Comparison of ENCODE assay signal across 18 cellular contexts in the genomic region with DNA sequence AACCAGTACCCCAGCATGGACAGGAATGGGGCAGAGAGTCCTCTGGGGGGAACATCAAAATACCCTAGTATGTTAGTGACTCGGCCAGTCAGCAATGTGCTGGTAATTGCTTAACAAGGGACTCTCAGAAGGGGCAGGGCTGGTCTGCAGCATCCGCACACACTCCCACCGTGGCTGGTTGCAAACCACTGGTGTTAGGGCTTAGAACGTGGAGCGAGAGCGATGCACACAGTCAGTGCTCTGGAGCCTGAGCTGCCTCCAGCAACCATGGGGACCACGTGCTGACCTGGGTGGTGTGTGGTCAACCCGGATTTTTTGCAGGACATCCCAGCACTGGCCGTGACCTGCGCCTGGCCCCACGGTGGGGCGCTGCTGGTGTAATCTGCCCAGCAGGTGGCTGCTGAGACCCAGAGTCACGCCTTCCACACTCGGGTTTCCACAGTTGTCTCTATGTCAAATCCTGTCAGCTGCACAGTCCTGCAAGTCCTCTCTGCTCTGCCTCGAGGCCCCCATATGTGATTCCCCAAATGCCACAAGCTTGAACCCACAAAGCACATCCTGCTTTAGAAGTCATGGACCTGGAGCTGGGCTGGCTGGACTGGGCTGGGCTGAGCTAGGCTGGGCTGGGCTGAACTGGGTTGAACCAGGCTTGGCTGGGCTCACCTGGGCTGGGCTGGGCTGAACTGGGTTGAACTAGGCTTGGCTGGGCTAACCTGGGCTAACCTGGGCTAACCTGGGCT. TPM values are rescaled to one million over a fixed set of nuclear protein-coding genes. Genes with fewer than 3 reads are reported as not detected.
DNase-seq lines count a peak whose midpoint lies in the region; ATAC-seq and TF ChIP-seq lines count a peak whose summit lies in the region.
"Had no signal": no experiment of that assay in that cellular context is flagged by ENCODE, and none has a peak within 500 bp of the region (broad histone marks: within the 10 kb centered on the region; RNA-seq: fewer than 3 reads in every experiment).

No MANE protein-coding gene starts in this region.

- intact Hi-C loops in left cardiac atrium (cut with DNase I) (loop anchor here in 1 of 2 donors (10.0 kb wide), 1 partner anchor 50 kb away; the partner anchor contains the start of gene GPC1), heart right ventricle (cut with DNase I) (no loop called here), upper lobe of right lung (cut with DNase I) (no loop called here)

- H3K27me3 ChIP-seq in heart right ventricle: no peaks in the 10 kb centered on the region
- no peaks in the 10 kb centered on the region for H3K27me3 ChIP-seq in SJCRH30
- H3K27me3 ChIP-seq in upper lobe of right lung: no peaks in the 10 kb centered on the region
- H3K27me3 ChIP-seq: BLaER1 had no signal

- H3K9me3 ChIP-seq in heart right ventricle (peaks cover 0 to 10% (median 0%) of the 10 kb centered on the region in 11 donors), SJCRH30 (replicated peaks) (peaks cover 6% of the 10 kb centered on the region), upper lobe of right lung (no peaks in the 10 kb centered on the region)
- H3K9me3 ChIP-seq: BLaER1 had no signal

- peaks cover 4% of the 10 kb centered on the region for H3K9me3 Mint-ChIP-seq in nephron progenitor cell

- peaks cover 10% of the 10 kb centered on the region for H3K4me1 Mint-ChIP-seq in nephron progenitor cell

- H3K4me3 Mint-ChIP-seq in nephron progenitor cell: no peak overlapping the region
- H3K4me3 Mint-ChIP-seq: brain had no signal

- TF ChIP-seq CTCF in heart right ventricle (IDR thresholded peaks at IDR 0.05): no peak
- TF ChIP-seq CTCF in nephron progenitor cell (IDR thresholded peaks at IDR 0.05): no peak
- no peak for TF ChIP-seq CTCF in upper lobe of right lung (IDR thresholded peaks at IDR 0.05)

- H3K4me3 ChIP-seq in heart right ventricle: no peak overlapping the region
- no peak overlapping the region for H3K4me3 ChIP-seq in SJCRH30
- H3K4me3 ChIP-seq in upper lobe of right lung: no peak overlapping the region
- H3K4me3 ChIP-seq: BLaER1 had no signal

- no peak overlapping the region for H3K27ac Mint-ChIP-seq in nephron progenitor cell
- H3K27ac Mint-ChIP-seq: brain had no signal

- peak; percentile 7 for DNase-seq in left cardiac atrium
- DNase-seq in heart right ventricle: no peak
- peak; percentile 62 to 75 for DNase-seq in SJCRH30
- DNase-seq in nephron progenitor cell: peak; percentile 1
- peak; percentile 34 for DNase-seq in upper lobe of right lung
- no peak for DNase-seq in left lobe of liver (ENCODE audit: low spot score)
- DNase-seq in SW480 (ENCODE audit: low spot score): no peak
- no peak for DNase-seq in hypothalamus (lab: John Stamatoyannopoulos, UW)
- DNase-seq: activated gamma-delta T cell; effector memory CD4-positive, alpha-beta T cell; EL; Kasumi-1; NCI-H1092 treated with DMSO at 0.1 percent for 48 hours; NCI-H2029 treated with DMSO at 0.1 percent for 48 hours; nucleus accumbens; stimulated activated CD8-positive, alpha-beta memory T cell treated with anti-CD3 and anti-CD28 coated beads, Interleukin-4, amount 100 ng/mL, for 48 hours had no signal

- peaks cover 0 to 13% (median 9%) of the 10 kb centered on the region in 9 donors for H3K4me1 ChIP-seq in heart right ventricle
- peaks cover 21% of the 10 kb centered on the region for H3K4me1 ChIP-seq in SJCRH30
- H3K4me1 ChIP-seq in upper lobe of right lung: peaks cover 4% of the 10 kb centered on the region

- H3K27ac ChIP-seq in heart right ventricle (no peak overlapping the region), SJCRH30 (no peak overlapping the region), upper lobe of right lung (no peak overlapping the region)
- H3K27ac ChIP-seq: BLaER1 had no signal

- ATAC-seq in left cardiac atrium (no peak), heart right ventricle (no peak), upper lobe of right lung (no peak), left lobe of liver (no peak)

- no peaks in the 10 kb centered on the region for H3K36me3 Mint-ChIP-seq in nephron progenitor cell (ENCODE audit: low read depth)

- 79 to 83% methylated on average over 15 of the region's 15 CpGs for WGBS in heart right ventricle, 2 donors

- peaks cover 13% of the 10 kb centered on the region for H3K27me3 Mint-ChIP-seq in nephron progenitor cell (ENCODE audit: low read depth, poor library complexity)

- H3K36me3 ChIP-seq in heart right ventricle (no peaks in the 10 kb centered on the region), SJCRH30 (no peaks in the 10 kb centered on the region), upper lobe of right lung (no peaks in the 10 kb centered on the region)
- H3K36me3 ChIP-seq: BLaER1 had no signal

RNA-seq across cellular contexts. Expression of gene GPC1, which starts 50.6 kb away (rescaled TPM):
- total RNA-seq in left cardiac atrium (10 to 100 TPM; 74.6 to 78.4 TPM), heart right ventricle (100 to 1,000 TPM; 161 to 287 (median 185) TPM), upper lobe of right lung (24.8 TPM), left lobe of liver (29.4 TPM)
- 100 to 1,000 TPM; 104 to 156 TPM for polyA plus RNA-seq in heart right ventricle
- 73.9 and 78.1 TPM in 2 replicates for total RNA-seq in SJCRH30 (2014; rRNA removed; shearing (Covaris generic))

Comparison
In these comparisons a context has a peak if more than half of its experiments do, and no peak if none do; other contexts are left out.
1. DNase-seq: peak in left cardiac atrium (single experiment), SJCRH30 (2 of 2), nephron progenitor cell (single experiment) and upper lobe of right lung (single experiment); none in heart right ventricle (0 of 2), left lobe of liver (single experiment), SW480 (single experiment) and hypothalamus (0 of 51).